In genomic region chr2:29562319-29562718, GRCh38 we compare ENCODE assay signal across 17 cellular contexts.
"Had no signal": no experiment of that assay in that cellular context is flagged by ENCODE, and none has a peak within 500 bp of the region (broad histone marks: within the 10 kb centered on the region; RNA-seq: fewer than 3 reads in every experiment).

No MANE protein-coding gene starts in this region.

- ATAC-seq: activated naive CD4-positive, alpha-beta T cell treated with anti-CD3 and anti-CD28 coated beads, Interleukin-2, amount 50 U/mL, for 72 hours; activated T-helper 17 cell treated with anti-CD3 and anti-CD28 coated beads, Interleukin-2, amount 50 U/mL, for 72 hours; left colon; natural killer cell; upper lobe of right lung had no signal

- H3K27ac ChIP-seq: ascending aorta, coronary artery, heart right ventricle, thyroid gland, upper lobe of right lung had no signal

- H3K9me3 ChIP-seq: ascending aorta, thyroid gland, upper lobe of right lung had no signal

- H3K27me3 ChIP-seq: ascending aorta, thyroid gland, upper lobe of right lung had no signal

- H3K4me1 ChIP-seq: ascending aorta, thyroid gland, upper lobe of right lung had no signal

- DNase-seq: activated CD4-positive, alpha-beta T cell treated with anti-CD3 and anti-CD28 coated beads for 1 hour; activated CD8-positive, alpha-beta memory T cell treated with anti-CD3 and anti-CD28 coated beads, Interleukin-2, amount 50 U/mL, for 4 hours; activated T-cell treated with anti-CD3 and anti-CD28 coated beads, Interleukin-2, amount 50 U/mL, for 24 hours; endodermal cell; foreskin fibroblast; heart right ventricle; left colon; natural killer cell; stimulated activated CD4-positive, alpha-beta T cell treated with anti-CD3 and anti-CD28 coated beads, Interleukin-1b, Interleukin-23, amount 100 ng/mL, for 48 hours; T-helper 9 cell; thyroid gland; upper lobe of right lung had no signal

- H3K4me3 ChIP-seq: ascending aorta, coronary artery, heart right ventricle, lung, thyroid gland, upper lobe of right lung had no signal

- H3K36me3 ChIP-seq: ascending aorta, heart right ventricle, thyroid gland, upper lobe of right lung had no signal
